In genomic region chr6:163648868-163649267, GRCh38 we compare ENCODE assay signal across 36 cellular contexts.
"Had no signal": no experiment of that assay in that cellular context is flagged by ENCODE, and none has a peak within 500 bp of the region (broad histone marks: within the 10 kb centered on the region; RNA-seq: fewer than 3 reads in every experiment).

No MANE protein-coding gene starts in this region.

- H3K36me3 ChIP-seq: brain microvascular endothelial cell, Peyer's patch had no signal

- H3K4me3 ChIP-seq: Peyer's patch had no signal

- H3K9me3 ChIP-seq: Peyer's patch had no signal

- H3K27ac ChIP-seq: brain microvascular endothelial cell, Peyer's patch, VCaP had no signal

- H3K4me1 ChIP-seq: Peyer's patch had no signal

- DNase-seq: activated B cell treated with CpG ODN at 0.5 μM for 24 hours; activated CD4-positive, alpha-beta memory T cell treated with anti-CD3 and anti-CD28 coated beads for 36 hours; activated CD4-positive, alpha-beta T cell treated with anti-CD3 and anti-CD28 coated beads for 4 hours; activated CD4-positive, alpha-beta T cell treated with anti-CD3 and anti-CD28 coated beads, Interleukin-2, amount 50 U/mL, for 1 hour; activated CD4-positive, CD25-positive, alpha-beta regulatory T cell treated with anti-CD3 and anti-CD28 coated beads, Interleukin-2, amount 50 U/mL, for 72 hours; activated CD8-positive, alpha-beta memory T cell treated with anti-CD3 and anti-CD28 coated beads, Interleukin-2, amount 50 U/mL, for 4 hours; activated gamma-delta T cell treated with Interleukin-2 at 50 U/mL for 16 hours; activated naive CD4-positive, alpha-beta T cell treated with anti-CD3 and anti-CD28 coated beads, Interleukin-2, amount 50 U/mL, for 16 hours; activated naive CD8-positive, alpha-beta T cell treated with anti-CD3 and anti-CD28 coated beads for 36 hours; activated T-cell treated with anti-CD3 and anti-CD28 coated beads for 4 hours; activated T-cell treated with anti-CD3 and anti-CD28 coated beads, Interleukin-2, amount 50 U/mL, for 4 hours; amniotic stem cell; aorta; brain microvascular endothelial cell; cerebellar nuclear complex; Karpas-422; KBM-7; NCI-H1048; NCI-H1105 treated with DMSO at 0.1 percent for 48 hours; NCI-H1436 treated with DMSO at 0.1 percent for 48 hours; NCI-H1694 treated with DMSO at 0.1 percent for 48 hours; NCI-H2029 treated with DMSO at 0.1 percent for 48 hours; NCI-H2107; NCI-H2171; NCI-H510A; NCI-H526; NCI-H748 treated with DMSO at 0.1 percent for 48 hours; NK-92 treated with Interleukin-12 subunit alpha and Interleukin-12 subunit beta, amount 100 ng/mL, for 24 hours; PC-3; Peyer's patch; RPMI8226; SW 1271; T-helper 1 cell; T-helper 2 cell; T-helper 9 cell had no signal

- ATAC-seq: activated T-cell treated with anti-CD3 and anti-CD28 coated beads, Interleukin-2, amount 50 U/mL, for 4 hours; PC-3 had no signal

- H3K27me3 ChIP-seq: brain microvascular endothelial cell, Peyer's patch had no signal
